In genomic region chr5:73322453-73323076, GRCh38 we compare ENCODE assay signal across 23 cellular contexts.
DNase-seq lines count a peak whose midpoint lies in the region; ATAC-seq and TF ChIP-seq lines count a peak whose summit lies in the region.
"Had no signal": no experiment of that assay in that cellular context is flagged by ENCODE, and none has a peak within 500 bp of the region (broad histone marks: within the 10 kb centered on the region; RNA-seq: fewer than 3 reads in every experiment).

No MANE protein-coding gene starts in this region.

- BruUV-seq in HCT116 (replicated peaks; lab: Mats Ljungman, UMichigan), result no TSS peak

- CTCF ChIA-PET in HCT116 (lab: Charles Lee), result no interaction called here

- peak overlapping the region; percentile 84 for H2AFZ ChIP-seq in HCT116 (ENCODE audit: low read depth, low read length, poor library complexity, severe bottlenecking)

- RAD21 ChIA-PET in HCT116 (lab: Charles Lee; ENCODE audit: low non-redundant PET in 1 of 2, low total read pairs in 2 of 2, uncharacterized antibody in 2 of 2, unreplicated experiment in 2 of 2), result no interaction called here

- TF ChIP-seq CTCF in HCT116 (IDR thresholded peaks at IDR 0.05 in 2 of 3, conservative IDR thresholded peaks at IDR 0.05 in 1 of 3; ENCODE audit: borderline replicate concordance in 1 of 3, insufficient read depth in 1 of 3, low read depth in 2 of 3, low read length in 2 of 3), result no peak

- peak overlapping the region; percentile 8 for H3K4me3 Mint-ChIP-seq in T-helper 17 cell
- H3K4me3 Mint-ChIP-seq: activated CD8-positive, alpha-beta memory T cell treated with anti-CD3 and anti-CD28 coated beads, Interleukin-2, amount 10 ng/mL, durations not matched to agents 7 days and 5 days; activated naive CD8-positive, alpha-beta T cell treated with anti-CD3 and anti-CD28 coated beads, Interleukin-2, amount 50 U/mL, for 24 hours; B cell; memory B cell; natural killer cell treated with Interleukin-12 subunit alpha and Interleukin-12 subunit beta and Interleukin-15 and Interleukin-18, amount 100 ng/mL, for 72 hours had no signal

- peaks cover 10 to 49% of the 10 kb centered on the region in 2 experiments for H3K4me1 ChIP-seq in HCT116 (ENCODE audit: control insufficient read depth in 1 of 2, insufficient read depth in 2 of 2, low read length in 2 of 2)
- H3K4me1 ChIP-seq: Peyer's patch, vagina had no signal

- TF ChIP-seq POLR2A in HCT116 (IDR thresholded peaks at IDR 0.05; ENCODE audit: borderline replicate concordance, extremely low read depth, insufficient read depth, insufficient read length), result no peak

- no peaks in the 10 kb centered on the region for H3K27me3 ChIP-seq in HCT116 (ENCODE audit: insufficient read depth, low read length)
- H3K27me3 ChIP-seq: Peyer's patch, vagina had no signal

- TF ChIP-seq RAD21 in HCT116 (IDR thresholded peaks at IDR 0.05; ENCODE audit: low read depth), result no peak

- H3K9me2 ChIP-seq in HCT116 (ENCODE audit: insufficient read depth), result no peaks in the 10 kb centered on the region

- peaks cover 2% of the 10 kb centered on the region for H3K36me3 Mint-ChIP-seq in T-helper 17 cell (ENCODE audit: low read depth)
- H3K36me3 Mint-ChIP-seq: activated CD8-positive, alpha-beta memory T cell treated with anti-CD3 and anti-CD28 coated beads, Interleukin-2, amount 10 ng/mL, durations not matched to agents 7 days and 5 days; memory B cell; natural killer cell treated with Interleukin-12 subunit alpha and Interleukin-12 subunit beta and Interleukin-15 and Interleukin-18, amount 100 ng/mL, for 72 hours had no signal

- no peaks in the 10 kb centered on the region for H3K9me3 ChIP-seq in HCT116 (ENCODE audit: control insufficient read depth in 1 of 2, insufficient read depth in 1 of 2, low read depth in 1 of 2, low read length in 2 of 2)
- no peaks in the 10 kb centered on the region for H3K9me3 ChIP-seq in T-helper 17 cell (ENCODE audit: control insufficient read depth, low read length, poor library complexity, severe bottlenecking)
- H3K9me3 ChIP-seq: Peyer's patch, vagina had no signal

- POLR2A ChIA-PET in HCT116 (lab: Charles Lee), result no interaction called here

- no peaks in the 10 kb centered on the region for H3K4me1 Mint-ChIP-seq in T-helper 17 cell
- H3K4me1 Mint-ChIP-seq: activated naive CD8-positive, alpha-beta T cell treated with anti-CD3 and anti-CD28 coated beads, Interleukin-2, amount 50 U/mL, for 24 hours; B cell; memory B cell had no signal

- H3K4me2 ChIP-seq in HCT116 (ENCODE audit: low read length), result peak overlapping the region; percentile 39

- H4K20me1 ChIP-seq in HCT116 (ENCODE audit: insufficient read depth), result no peaks in the 10 kb centered on the region

- H3K27ac Mint-ChIP-seq in T-helper 17 cell, result no peak overlapping the region
- H3K27ac Mint-ChIP-seq: activated CD8-positive, alpha-beta memory T cell treated with anti-CD3 and anti-CD28 coated beads, Interleukin-2, amount 10 ng/mL, durations not matched to agents 7 days and 5 days; activated naive CD8-positive, alpha-beta T cell treated with anti-CD3 and anti-CD28 coated beads, Interleukin-2, amount 50 U/mL, for 24 hours; activated T-helper 2 cell treated with anti-CD3 and anti-CD28 coated beads, Interferon-gamma antibody, Interleukin-2, Interleukin-4, amounts not matched to agents 10 μg/mL and 5 μg/mL and 100 μg/mL, durations not matched to agents 14 hours and 24 hours and 36 hours; B cell; memory B cell; natural killer cell treated with Interleukin-12 subunit alpha and Interleukin-12 subunit beta and Interleukin-15 and Interleukin-18, amount 100 ng/mL, for 72 hours had no signal

- DNase-seq in HCT116 (ENCODE audit: low read depth, low spot score) (no peak), NCI-H146 treated with DMSO at 0.1 percent for 48 hours (lab: John Stamatoyannopoulos, UW; ENCODE audit: unreplicated experiment) (peak; percentile 69), T-helper 17 cell (no peak), sciatic nerve (ENCODE audit: low spot score) (no peak), globus pallidus (ENCODE audit: low spot score) (no peak)
- DNase-seq: activated CD8-positive, alpha-beta memory T cell treated with anti-CD3 and anti-CD28 coated beads, Interleukin-2, amount 10 ng/mL, durations not matched to agents 7 days and 5 days; activated naive CD8-positive, alpha-beta T cell treated with anti-CD3 and anti-CD28 coated beads, Interleukin-2, amount 50 U/mL, for 24 hours; Calu3; effector CD4-positive, alpha-beta T cell; GF-D8; NCI-H1436 treated with DMSO at 0.1 percent for 48 hours; NCI-H510A; Peyer's patch; posterior cingulate gyrus; stimulated activated CD4-positive, alpha-beta T cell treated with anti-CD3 and anti-CD28 coated beads, Interleukin-4, amount 100 ng/mL, for 4 hours; substantia nigra had no signal

- H3K27me3 Mint-ChIP-seq in T-helper 17 cell, result peaks cover 61% of the 10 kb centered on the region

- peak; percentile 23; the same call in 1 of the 2 replicates for ATAC-seq in HCT116
- ATAC-seq in T-helper 17 cell, result no peak
- ATAC-seq in sciatic nerve, result peak; percentile 27
- no peak for ATAC-seq in GM21360 (IDR thresholded peaks at IDR 0.05; ENCODE audit: unreplicated experiment)
- ATAC-seq in HG03442 (IDR thresholded peaks at IDR 0.05; ENCODE audit: unreplicated experiment), result no peak
- ATAC-seq: activated CD8-positive, alpha-beta memory T cell treated with anti-CD3 and anti-CD28 coated beads, Interleukin-2, amount 10 ng/mL, durations not matched to agents 7 days and 5 days; activated naive CD8-positive, alpha-beta T cell treated with anti-CD3 and anti-CD28 coated beads, Interleukin-2, amount 50 U/mL, for 24 hours; natural killer cell treated with Interleukin-12 subunit alpha and Interleukin-12 subunit beta and Interleukin-15 and Interleukin-18, amount 100 ng/mL, for 72 hours had no signal

- intact Hi-C loops in HCT116 (cut with micrococcal nuclease) (no loop called here), sciatic nerve (cut with DNase I) (no loop called here)

- H3K27ac ChIP-seq in HCT116 (ENCODE audit: low read depth, low read length), result peak overlapping the region; percentile 47; the same call in 1 of the 2 replicates
- H3K27ac ChIP-seq: Peyer's patch, vagina had no signal

- H3K36me3 ChIP-seq in HCT116 (ENCODE audit: control insufficient read depth in 1 of 2, insufficient read depth in 2 of 2, low read length in 2 of 2), result no peaks in the 10 kb centered on the region
- H3K36me3 ChIP-seq: Peyer's patch, vagina had no signal

- H3K79me2 ChIP-seq in HCT116 (ENCODE audit: insufficient read depth, low read length), result no peaks in the 10 kb centered on the region

- H3K4me3 ChIP-seq in HCT116 (replicated peaks in 1 of 2; ENCODE audit: low read depth in 1 of 2, low read length in 2 of 2), result peak overlapping the region in 1 of 2 experiments; percentile 2; a peak in 1 of 4 replicates
- H3K4me3 ChIP-seq: Peyer's patch, vagina had no signal

- H3K9ac ChIP-seq in HCT116 (ENCODE audit: low read length), result peak overlapping the region; percentile 23; the same call in 1 of the 2 replicates

TF ChIP-seq in HCT116, 20 proteins besides CTCF, POLR2A, EP300 and RAD21:
- TF ChIP-seq SP1 (IDR thresholded peaks at IDR 0.05; ENCODE audit: low read depth) (no peak), CEBPB (IDR thresholded peaks at IDR 0.05; ENCODE audit: low read depth) (no peak), REST (IDR thresholded peaks at IDR 0.05; ENCODE audit: low read depth) (no peak), ZFX (IDR thresholded peaks at IDR 0.05) (no peak), YY1 (IDR thresholded peaks at IDR 0.05; ENCODE audit: extremely low read depth, insufficient replicate concordance, low read depth, low read length) (no peak), EGR1 (IDR thresholded peaks at IDR 0.05; ENCODE audit: low read depth) (no peak), SRF (IDR thresholded peaks at IDR 0.05; ENCODE audit: low read depth) (no peak), ZBTB33 (IDR thresholded peaks at IDR 0.05; ENCODE audit: extremely low read depth, insufficient replicate concordance, low read length) (no peak)
TF ChIP-seq in HCT116: peak in this region for 0.

Comparison
In these comparisons a context has a peak if more than half of its experiments do, and no peak if none do; other contexts are left out.
1. ATAC-seq: peak in HCT116 (single experiment) and sciatic nerve (single experiment); none in T-helper 17 cell (single experiment), GM21360 (single experiment) and HG03442 (single experiment).